In the genomic region with DNA sequence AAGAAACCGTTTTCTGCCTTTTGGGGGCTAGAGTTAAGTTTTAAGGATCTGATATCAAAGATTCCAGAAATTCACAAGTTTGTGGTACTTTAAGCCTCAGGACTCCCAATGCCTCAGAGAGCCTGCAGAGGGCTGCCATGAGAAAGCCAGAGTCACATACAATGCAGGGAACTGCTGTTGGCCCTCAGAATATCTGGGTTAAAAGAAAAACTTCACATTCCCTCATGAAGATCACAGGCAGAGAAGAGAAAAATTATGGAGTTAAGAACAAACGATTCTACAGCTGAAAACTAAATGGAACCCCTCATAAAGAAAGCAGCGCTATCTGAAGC, we compare ENCODE assay signal across 16 cellular contexts. TPM values are rescaled to one million over a fixed set of nuclear protein-coding genes. Genes with fewer than 3 reads are reported as not detected.
DNase-seq lines count a peak whose midpoint lies in the region; ATAC-seq, FAIRE-seq and TF ChIP-seq lines count a peak whose summit lies in the region.
"Had no signal": no experiment of that assay in that cellular context is flagged by ENCODE, and none has a peak within 500 bp of the region (broad histone marks: within the 10 kb centered on the region; RNA-seq: fewer than 3 reads in every experiment).

No MANE protein-coding gene starts in this region.

- peaks cover 58% of the 10 kb centered on the region for H3K36me3 ChIP-seq in DND-41 (ENCODE audit: insufficient read depth, low read length)
- no peaks in the 10 kb centered on the region for H3K36me3 ChIP-seq in small intestine (ENCODE audit: control insufficient read depth in 2 of 2, insufficient read depth in 2 of 2, low read length in 2 of 2)

- H2AFZ ChIP-seq in DND-41 (ENCODE audit: low read depth, low read length), result no peak overlapping the region

- DNase-seq in DND-41, result no peak
- peak; percentile 55 for DNase-seq in fibroblast of peridontal ligament (ENCODE audit: extremely low read depth)
- no peak for DNase-seq in neural crest cell (ENCODE audit: low read depth, low spot score)
- DNase-seq in naive thymus-derived CD8-positive, alpha-beta T cell, result no peak
- DNase-seq in GM19239 (ENCODE audit: insufficient read length, low spot score), result no peak
- no peak for DNase-seq in small intestine
- DNase-seq: activated CD4-positive, alpha-beta T cell treated with anti-CD3 and anti-CD28 coated beads, Interleukin-2, amount 50 U/mL, for 48 hours; activated gamma-delta T cell; CD8-positive, alpha-beta T cell; NCI-H1436 treated with DMSO at 0.1 percent for 48 hours; NCI-H748 treated with DMSO at 0.1 percent for 48 hours; stimulated activated CD4-positive, alpha-beta T cell treated with anti-CD3 and anti-CD28 coated beads, Interleukin-4, amount 100 ng/mL, for 1 hour; stimulated activated naive CD8-positive, alpha-beta T cell treated with anti-CD3 and anti-CD28 coated beads, Interleukin-15, Interleukin-2, amounts not matched to agents 100 U/mL and 50 U/mL, for 24 hours had no signal

- H3K9me3 Mint-ChIP-seq in neural crest cell, result no peaks in the 10 kb centered on the region
- no peaks in the 10 kb centered on the region for H3K9me3 Mint-ChIP-seq in naive thymus-derived CD8-positive, alpha-beta T cell
- H3K9me3 Mint-ChIP-seq in activated T-helper 17 cell treated with anti-CD3 and anti-CD28 coated beads, Interleukin-2, amount 50 U/mL, for 72 hours, result no peaks in the 10 kb centered on the region
- H3K9me3 Mint-ChIP-seq: CD8-positive, alpha-beta T cell had no signal

- H3K9me3 ChIP-seq in DND-41 (ENCODE audit: insufficient read depth, low read length, severe bottlenecking), result no peaks in the 10 kb centered on the region
- no peaks in the 10 kb centered on the region for H3K9me3 ChIP-seq in small intestine (ENCODE audit: control insufficient read depth, low read depth)

- H3K27ac Mint-ChIP-seq in neural crest cell (ENCODE audit: unreplicated experiment), result no peak overlapping the region
- peak overlapping the region in 4 of 10 donors; percentile 7 to 84 (median 56) for H3K27ac Mint-ChIP-seq in naive thymus-derived CD8-positive, alpha-beta T cell
- no peak overlapping the region for H3K27ac Mint-ChIP-seq in activated T-helper 17 cell treated with anti-CD3 and anti-CD28 coated beads, Interleukin-2, amount 50 U/mL, for 72 hours
- H3K27ac Mint-ChIP-seq: CD8-positive, alpha-beta T cell had no signal

- peaks cover 61% of the 10 kb centered on the region for H4K20me1 ChIP-seq in DND-41 (ENCODE audit: insufficient read depth, low read length)

- peaks cover 22% of the 10 kb centered on the region for H3K4me1 Mint-ChIP-seq in neural crest cell
- peaks cover 21 to 49% (median 26%) of the 10 kb centered on the region in 4 donors for H3K4me1 Mint-ChIP-seq in naive thymus-derived CD8-positive, alpha-beta T cell
- H3K4me1 Mint-ChIP-seq in activated T-helper 17 cell treated with anti-CD3 and anti-CD28 coated beads, Interleukin-2, amount 50 U/mL, for 72 hours, result peaks cover 25% of the 10 kb centered on the region

- H3K27ac ChIP-seq in DND-41 (ENCODE audit: low read length) (peak overlapping the region; percentile 34), small intestine (ENCODE audit: low read depth in 1 of 2, low read length in 1 of 2) (no peak overlapping the region)

- POLR2A ChIA-PET in naive thymus-derived CD8-positive, alpha-beta T cell (lab: Charles Lee), result no interaction called here

- H3K4me3 ChIP-seq in DND-41 (ENCODE audit: low read depth in 1 of 2, low read length in 2 of 2), result no peak overlapping the region
- no peak overlapping the region for H3K4me3 ChIP-seq in WI38 (ENCODE audit: low read depth, low read length)
- H3K4me3 ChIP-seq in small intestine (ENCODE audit: low read depth in 1 of 2, low read length in 2 of 2), result no peak overlapping the region

- no peaks in the 10 kb centered on the region for H3K27me3 Mint-ChIP-seq in neural crest cell (ENCODE audit: low read depth)
- H3K27me3 Mint-ChIP-seq in naive thymus-derived CD8-positive, alpha-beta T cell, result no peaks in the 10 kb centered on the region
- no peaks in the 10 kb centered on the region for H3K27me3 Mint-ChIP-seq in activated T-helper 17 cell treated with anti-CD3 and anti-CD28 coated beads, Interleukin-2, amount 50 U/mL, for 72 hours

- H3K27me3 ChIP-seq in DND-41 (ENCODE audit: insufficient read depth, low read length, poor library complexity) (no peaks in the 10 kb centered on the region), small intestine (ENCODE audit: control insufficient read depth in 2 of 2, insufficient read depth in 2 of 2, low read length in 2 of 2) (no peaks in the 10 kb centered on the region)

- FAIRE-seq in GM19239 (lab: Jason Lieb, UNC), result no peak
- no peak for FAIRE-seq in small intestine (lab: Jason Lieb, UNC)
- FAIRE-seq: colon had no signal

- no peak for ATAC-seq in DND-41 (ENCODE audit: insufficient read depth, low read depth)
- no peak for ATAC-seq in naive thymus-derived CD8-positive, alpha-beta T cell
- ATAC-seq in activated T-helper 17 cell treated with anti-CD3 and anti-CD28 coated beads, Interleukin-2, amount 50 U/mL, for 72 hours (replicated peaks), result no peak
- ATAC-seq: CD8-positive, alpha-beta T cell; stimulated activated naive CD8-positive, alpha-beta T cell treated with anti-CD3 and anti-CD28 coated beads, Interleukin-15, Interleukin-2, amounts not matched to agents 100 U/mL and 50 U/mL, for 24 hours had no signal

- H3K79me2 ChIP-seq in DND-41 (ENCODE audit: insufficient read depth, low read length), result peaks cover 100% of the 10 kb centered on the region

- H3K4me2 ChIP-seq in DND-41 (ENCODE audit: insufficient read depth, low read length), result no peak overlapping the region

- no peak overlapping the region for H3K9ac ChIP-seq in DND-41 (ENCODE audit: low read depth, low read length)

- TF ChIP-seq CTCF in DND-41 (IDR thresholded peaks at IDR 0.05; ENCODE audit: borderline replicate concordance, extremely low read depth, low read length, poor library complexity, severe bottlenecking) (no peak), WI38 (IDR thresholded peaks at IDR 0.05; ENCODE audit: low read depth, low read length) (0 out of 2 replicates have a peak, but pooled peaks have one; percentile 15), neural crest cell (conservative IDR thresholded peaks at IDR 0.05) (peak; percentile 42)

- H3K4me3 Mint-ChIP-seq in neural crest cell, result no peak overlapping the region
- no peak overlapping the region for H3K4me3 Mint-ChIP-seq in naive thymus-derived CD8-positive, alpha-beta T cell
- no peak overlapping the region for H3K4me3 Mint-ChIP-seq in activated T-helper 17 cell treated with anti-CD3 and anti-CD28 coated beads, Interleukin-2, amount 50 U/mL, for 72 hours
- H3K4me3 Mint-ChIP-seq: CD8-positive, alpha-beta T cell had no signal

- H3K4me1 ChIP-seq in DND-41 (ENCODE audit: insufficient read depth, low read length), result peaks cover 16% of the 10 kb centered on the region
- peaks cover 2% of the 10 kb centered on the region in 2 donors for H3K4me1 ChIP-seq in small intestine (ENCODE audit: control insufficient read depth in 2 of 2, insufficient read depth in 1 of 2, low read depth in 1 of 2, low read length in 1 of 2)

- peaks cover 8% of the 10 kb centered on the region for H3K36me3 Mint-ChIP-seq in neural crest cell (ENCODE audit: low read depth)
- peaks cover 0 to 4% (median 0%) of the 10 kb centered on the region in 3 donors for H3K36me3 Mint-ChIP-seq in naive thymus-derived CD8-positive, alpha-beta T cell
- H3K36me3 Mint-ChIP-seq in activated T-helper 17 cell treated with anti-CD3 and anti-CD28 coated beads, Interleukin-2, amount 50 U/mL, for 72 hours (ENCODE audit: low read depth), result no peaks in the 10 kb centered on the region

- WGBS in small intestine, 3 donors, result 76 to 82% (median 76%) methylated on average over 3 of the region's 3 CpGs

RNA-seq across cellular contexts. Expression of a gene that starts 39.5 kb away (rescaled TPM):
- 50.7 and 52.1 TPM in 2 replicates for total RNA-seq in neural crest cell
- total RNA-seq in naive thymus-derived CD8-positive, alpha-beta T cell, result 10 to 100 TPM; 31.7 to 37.3 TPM
- polyA plus RNA-seq in naive thymus-derived CD8-positive, alpha-beta T cell, result 10 to 100 TPM in 1 of 3 donors, 1 to 10 TPM in 2; 2.8 to 10.1 (median 8.0) TPM
- total RNA-seq in activated T-helper 17 cell treated with anti-CD3 and anti-CD28 coated beads, Interleukin-2, amount 50 U/mL, for 72 hours, result 10 to 100 TPM; 34.3 to 52.9 TPM
- 10 to 100 TPM in 1 of 3 donors, 1 to 10 TPM in 2; 3.1 to 11.3 (median 4.6) TPM for polyA plus RNA-seq in small intestine
